ENCODE assay signal across 1 cellular context in genomic region chr7:73903321-73904218, GRCh38.
TF ChIP-seq lines count a peak whose summit lies in the region.

No MANE protein-coding gene starts in this region.

TF ChIP-seq in H1, 55 proteins besides CTCF, POLR2A, EP300 and RAD21:
- TF ChIP-seq KDM1A (IDR thresholded peaks at IDR 0.05; ENCODE audit: borderline replicate concordance, low read length): peak; percentile 36; the same call in 1 of the 2 replicates
- no peak for TF ChIP-seq PHF8 (conservative IDR thresholded peaks at IDR 0.05; ENCODE audit: low read depth, low read length)
TF ChIP-seq in H1: peak in this region for 1.
